ENCODE assay signal across 23 cellular contexts in genomic region chr1:96240438-96240837, GRCh38.
"Had no signal": no experiment of that assay in that cellular context is flagged by ENCODE, and none has a peak within 500 bp of the region (broad histone marks: within the 10 kb centered on the region; RNA-seq: fewer than 3 reads in every experiment).

No MANE protein-coding gene starts in this region.

- H3K27ac ChIP-seq: esophagus squamous epithelium, heart right ventricle, left lung, neutrophil, parathyroid adenoma, stomach, testis, tibial artery had no signal

- H3K4me2 ChIP-seq: smooth muscle cell had no signal

- H3K9me3 ChIP-seq: esophagus squamous epithelium, heart right ventricle, mucosa of descending colon, neutrophil, stomach, testis, tibial artery had no signal

- H3K4me3 ChIP-seq: esophagus squamous epithelium, heart right ventricle, left lung, mucosa of descending colon, smooth muscle cell, stomach, testis, tibial artery had no signal

- DNase-seq: cortex of kidney; effector memory CD8-positive, alpha-beta T cell; erythroblast; esophagus squamous epithelium; foreskin melanocyte; glutamatergic neuron; heart right ventricle; hippocampal formation; left cardiac atrium; left lung; mesenchymal stem cell; mucosa of descending colon; naive B cell; stimulated activated CD4-positive, alpha-beta T cell treated with anti-CD3 and anti-CD28 coated beads, Interleukin-12 subunit alpha, Interleukin-12 subunit beta, amount 100 ng/mL, for 4 hours; stimulated activated CD4-positive, alpha-beta T cell treated with anti-CD3 and anti-CD28 coated beads, Interleukin-1b, Interleukin-23, amount 100 ng/mL, for 48 hours; stimulated activated CD4-positive, alpha-beta T cell treated with anti-CD3 and anti-CD28 coated beads, Interleukin-4, amount 100 ng/mL, for 24 hours; stimulated activated naive CD4-positive, alpha-beta T cell treated with Interleukin-2 at 50 U/mL for 16 hours; stomach; testis; tibial artery had no signal

- H3K36me3 ChIP-seq: esophagus squamous epithelium, heart right ventricle, left lung, neutrophil, stomach, tibial artery had no signal

- H3K9ac ChIP-seq: parathyroid adenoma had no signal

- H3K27me3 ChIP-seq: esophagus squamous epithelium, heart right ventricle, left lung, neutrophil, stomach, testis, tibial artery had no signal

- H3K79me2 ChIP-seq: parathyroid adenoma had no signal

- H2AFZ ChIP-seq: parathyroid adenoma had no signal

- H3K4me1 ChIP-seq: esophagus squamous epithelium, heart right ventricle, left lung, parathyroid adenoma, testis had no signal
